In genomic region chr6:14876778-14877613, GRCh38 we compare ENCODE assay signal across 8 cellular contexts.
DNase-seq lines count a peak whose midpoint lies in the region; ATAC-seq and TF ChIP-seq lines count a peak whose summit lies in the region.

No MANE protein-coding gene starts in this region.

- H3K9ac ChIP-seq in SK-N-SH: peak overlapping the region; percentile 19; the same call in 1 of the 2 replicates

- no peak for TF ChIP-seq EP300 in SK-N-SH (IDR thresholded peaks at IDR 0.05; ENCODE audit: borderline replicate concordance in 1 of 2, low read depth in 1 of 2, low read length in 1 of 2)

- no peaks in the 10 kb centered on the region for H3K9me2 ChIP-seq in SK-N-SH
- no peaks in the 10 kb centered on the region; the same call in none of the 2 replicates for H3K9me2 ChIP-seq in PC-9 (ENCODE audit: insufficient read depth)

- H4K20me1 ChIP-seq in SK-N-SH (ENCODE audit: insufficient read depth) (no peaks in the 10 kb centered on the region), PC-9 (ENCODE audit: insufficient read depth) (no peaks in the 10 kb centered on the region)

- peaks cover 6% of the 10 kb centered on the region for H3F3A ChIP-seq in SK-N-SH (replicated peaks; ENCODE audit: insufficient read depth)
- H3F3A ChIP-seq in PC-9 (ENCODE audit: insufficient read depth, low read depth): peaks cover 11% of the 10 kb centered on the region

- H3K36me3 ChIP-seq in SK-N-SH (replicated peaks in 1 of 2; ENCODE audit: control insufficient read depth in 1 of 2, insufficient read depth in 2 of 2, low read length in 1 of 2) (no peaks in the 10 kb centered on the region), PC-9 (ENCODE audit: low read depth) (no peaks in the 10 kb centered on the region)

- H2AFZ ChIP-seq in SK-N-SH (ENCODE audit: low read depth) (peak overlapping the region; percentile 72; the same call in 1 of the 2 replicates), PC-9 (peak overlapping the region; percentile 49)

- peak overlapping the region; percentile 42 for H3K4me2 ChIP-seq in SK-N-SH
- H3K4me2 ChIP-seq in PC-9: peak overlapping the region; percentile 67

- H3K27ac ChIP-seq in SK-N-SH (ENCODE audit: low read depth in 2 of 2, low read length in 1 of 2) (peak overlapping the region in 1 of 2 experiments; percentile 74; a peak in 2 of 4 replicates), PC-9 (peak overlapping the region; percentile 78)

- no peaks in the 10 kb centered on the region for H3K9me3 Mint-ChIP-seq in naive thymus-derived CD8-positive, alpha-beta T cell

- WGBS in SK-N-SH (ENCODE audit: low lambda C conversion rate): 29% methylated on average over 11 of the region's 11 CpGs

- TF ChIP-seq RAD21 in SK-N-SH (IDR thresholded peaks at IDR 0.05; ENCODE audit: low read length): no peak

- H3K27me3 ChIP-seq in SK-N-SH (ENCODE audit: insufficient read depth): no peaks in the 10 kb centered on the region
- no peaks in the 10 kb centered on the region for H3K27me3 ChIP-seq in PC-9 (ENCODE audit: insufficient read depth, low read depth)

- H3K4me1 Mint-ChIP-seq in naive thymus-derived CD8-positive, alpha-beta T cell: peaks cover 17 to 53% (median 33%) of the 10 kb centered on the region in 4 donors

- ATAC-seq in SK-N-SH treated with all-trans-retinoic acid at 6 μM for 48 hours (no peak; the same call in 2 of the 3 replicates), HG02623 (IDR thresholded peaks at IDR 0.05; ENCODE audit: unreplicated experiment) (peak; percentile 52)
- peak; percentile 87 to 95 for ATAC-seq in naive thymus-derived CD8-positive, alpha-beta T cell

- H3K27me3 Mint-ChIP-seq in naive thymus-derived CD8-positive, alpha-beta T cell: no peaks in the 10 kb centered on the region

- BruUV-seq in PC-9 (replicated peaks; lab: Mats Ljungman, UMichigan): TSS peak; percentile 47

- no peaks in the 10 kb centered on the region for H3K36me3 Mint-ChIP-seq in naive thymus-derived CD8-positive, alpha-beta T cell

- TF ChIP-seq CTCF in SK-N-SH (IDR thresholded peaks at IDR 0.05) (no peak), PC-9 (conservative IDR thresholded peaks at IDR 0.05) (no peak), choroid plexus epithelial cell (conservative IDR thresholded peaks at IDR 0.05; ENCODE audit: low read depth, low read length) (no peak)

- CTCF ChIA-PET in SK-N-SH (lab: Yijun Ruan, JAX) (interaction anchor here (1.1 kb wide), 1 partner anchor 27 kb away, joined by 3 read pairs; no protein-coding TSS in a partner anchor), PC-9 (lab: Charles Lee) (interaction anchor here (0.6 kb wide), 1 partner anchor 20 kb away, joined by 3 read pairs; no protein-coding TSS in a partner anchor)

- H3K4me3 ChIP-seq in SK-N-SH (ENCODE audit: low read depth in 2 of 2, low read length in 1 of 2) (peak overlapping the region in 1 of 2 experiments; percentile 8; a peak in 1 of 4 replicates), PC-9 (no peak overlapping the region), choroid plexus epithelial cell (ENCODE audit: low read depth, low read length) (peak overlapping the region; percentile 24)

- H3K79me2 ChIP-seq in SK-N-SH (ENCODE audit: insufficient read depth): no peaks in the 10 kb centered on the region
- no peaks in the 10 kb centered on the region for H3K79me2 ChIP-seq in PC-9 (ENCODE audit: low read depth)

- H3K27ac Mint-ChIP-seq in naive thymus-derived CD8-positive, alpha-beta T cell: peak overlapping the region; percentile 36 to 95 (median 80)

- H3K4me1 ChIP-seq in SK-N-SH (ENCODE audit: control insufficient read depth in 1 of 2, insufficient read depth in 2 of 2, low read depth in 1 of 2, low read length in 1 of 2) (peaks cover 0 to 19% of the 10 kb centered on the region in 2 experiments; a peak in 1 of 4 replicates), PC-9 (replicated peaks; ENCODE audit: insufficient read depth) (peaks cover 28% of the 10 kb centered on the region)

- POLR2A ChIA-PET in SK-N-SH (lab: Yijun Ruan, JAX): no interaction called here
- POLR2A ChIA-PET in PC-9 (lab: Charles Lee; ENCODE audit: unreplicated experiment): interaction anchor here (0.9 kb wide), 1 partner anchor 58 kb away, joined by 3 read pairs; no protein-coding TSS in a partner anchor
- POLR2A ChIA-PET in naive thymus-derived CD8-positive, alpha-beta T cell (lab: Charles Lee): interaction anchor here (0.6 to 1.6 kb wide), 4 partner anchors 10 to 372 kb away, joined by 3 to 4 read pairs (median 3); no protein-coding TSS in a partner anchor

- DNase-seq in SK-N-SH: no peak
- peak; percentile 30 to 73 for DNase-seq in PC-9
- DNase-seq in choroid plexus epithelial cell (ENCODE audit: low read depth): peak; percentile 91
- DNase-seq in naive thymus-derived CD8-positive, alpha-beta T cell: peak in 6 of 10 donors; percentile 4 to 32 (median 14)
- DNase-seq in NCI-H2196 treated with DMSO at 0.1 percent for 48 hours (lab: John Stamatoyannopoulos, UW; ENCODE audit: unreplicated experiment): no peak
- no peak for DNase-seq in DMS79 (lab: John Stamatoyannopoulos, UW)

- H3K9me3 ChIP-seq in SK-N-SH (no peaks in the 10 kb centered on the region), PC-9 (ENCODE audit: insufficient read depth, low read depth) (no peaks in the 10 kb centered on the region)

- intact Hi-C loops in PC-9 (cut with micrococcal nuclease; ENCODE audit: unreplicated experiment): loop anchor here (1.0 kb wide), 1 partner anchor 144 kb away; no protein-coding TSS in a partner anchor

- H3K4me3 Mint-ChIP-seq in naive thymus-derived CD8-positive, alpha-beta T cell: peak overlapping the region; percentile 51 to 79 (median 66)

TF ChIP-seq in SK-N-SH, 30 proteins besides CTCF, POLR2A, EP300 and RAD21:
- TF ChIP-seq JUND (IDR thresholded peaks at IDR 0.05) (0 out of 2 replicates have a peak, but pooled peaks have one; percentile 17), FOSL2 (IDR thresholded peaks at IDR 0.05; ENCODE audit: borderline replicate concordance, low read depth) (peak; percentile 26; the same call in 1 of the 2 replicates), GATA2 (CRISPR knock-in tag; IDR thresholded peaks at IDR 0.05) (no peak), RXRA (IDR thresholded peaks at IDR 0.05; ENCODE audit: borderline replicate concordance, low read depth) (0 out of 2 replicates have a peak, but pooled peaks have one; percentile 25)
TF ChIP-seq in SK-N-SH: peak in this region for 3.

TF ChIP-seq in SK-N-SH treated with all-trans-retinoic acid at 6 μM for 48 hours, 23 proteins besides CTCF, POLR2A, EP300 and RAD21:
- TF ChIP-seq OSR1 (CRISPR knock-in tag; IDR thresholded peaks at IDR 0.05) (no peak), PPARA (CRISPR knock-in tag; IDR thresholded peaks at IDR 0.05; ENCODE audit: borderline replicate concordance) (no peak)

Comparison
In these comparisons a context has a peak if more than half of its experiments do, and no peak if none do; other contexts are left out.
1. DNase-seq: peak in PC-9 (2 of 2), choroid plexus epithelial cell (single experiment) and naive thymus-derived CD8-positive, alpha-beta T cell (6 of 10); none in SK-N-SH (single experiment), NCI-H2196 treated with DMSO at 0.1 percent for 48 hours (single experiment) and DMS79 (single experiment).